20 cellular contexts compared by ENCODE assay signal in the genomic region with DNA sequence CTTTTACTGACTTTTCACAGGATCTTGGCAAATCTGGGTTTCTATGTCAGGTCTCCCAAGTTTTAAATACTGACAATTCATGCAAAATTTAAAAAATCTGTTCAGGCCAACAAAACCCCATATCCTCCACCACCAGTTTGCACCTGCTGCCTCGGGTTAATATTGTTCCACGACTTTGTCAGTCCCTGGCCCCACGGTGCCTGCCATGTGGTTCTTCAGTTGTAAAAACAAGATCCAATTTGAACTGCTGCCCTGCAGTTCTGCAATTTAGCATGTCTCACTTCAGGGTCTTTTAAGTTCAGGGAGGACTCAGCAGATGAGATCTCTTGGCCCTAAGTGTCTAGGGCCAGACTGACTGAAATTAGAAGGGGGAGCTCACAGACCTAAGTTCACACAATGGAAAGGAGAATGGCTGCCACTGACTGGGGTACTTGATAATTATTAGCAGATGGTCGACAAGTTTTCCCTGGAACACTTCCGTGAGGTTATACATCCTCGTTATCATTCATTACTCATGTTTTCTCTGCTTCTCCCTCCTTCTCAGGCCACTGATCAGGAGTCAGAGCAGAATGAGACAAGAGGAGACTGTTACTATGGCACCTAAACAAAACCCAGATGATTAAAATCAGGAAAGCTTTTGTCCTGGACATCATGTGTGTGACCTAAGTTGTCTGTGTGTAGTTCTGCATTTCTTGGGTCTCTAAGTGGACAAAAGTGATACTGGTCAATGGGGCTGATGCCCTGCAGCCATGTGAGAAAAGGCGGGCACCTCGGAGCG.
DNase-seq lines count a peak whose midpoint lies in the region; ATAC-seq, FAIRE-seq and TF ChIP-seq lines count a peak whose summit lies in the region.
"Had no signal": no experiment of that assay in that cellular context is flagged by ENCODE, and none has a peak within 500 bp of the region (broad histone marks: within the 10 kb centered on the region; RNA-seq: fewer than 3 reads in every experiment).

No MANE protein-coding gene starts in this region.

- POLR2A ChIA-PET in K562 (lab: Yijun Ruan, JAX), result no interaction called here

- no peaks in the 10 kb centered on the region for H3K27me3 ChIP-seq in ACC112 (ENCODE audit: insufficient read depth, low read length)
- H3K27me3 ChIP-seq in K562 (ENCODE audit: control insufficient read depth in 2 of 2, insufficient read depth in 2 of 2, low read length in 2 of 2), result no peaks in the 10 kb centered on the region
- H3K27me3 ChIP-seq: left lung had no signal

- no peaks in the 10 kb centered on the region for H3K9me1 ChIP-seq in K562 (ENCODE audit: control insufficient read depth, insufficient read depth, low read length)

- H3K4me1 ChIP-seq in ACC112 (ENCODE audit: control insufficient read depth, insufficient read depth, low read length, unreplicated experiment), result no peaks in the 10 kb centered on the region
- H3K4me1 ChIP-seq in K562 (replicated peaks in 1 of 2; ENCODE audit: control insufficient read depth in 2 of 2, insufficient read depth in 2 of 2, low read length in 2 of 2), result no peaks in the 10 kb centered on the region
- H3K4me1 ChIP-seq: left lung had no signal

- CTCF ChIA-PET in K562 (lab: Yijun Ruan, JAX; ENCODE audit: low intra/inter-chr PET ratio), result no interaction called here

- H2AFZ ChIP-seq in ACC112 (ENCODE audit: low read length, unreplicated experiment) (no peak overlapping the region), K562 (ENCODE audit: low read depth, low read length) (no peak overlapping the region)
- H2AFZ ChIP-seq: PC-9 had no signal

- H3K9ac ChIP-seq in K562 (ENCODE audit: insufficient read depth in 1 of 2, low read depth in 2 of 2, low read length in 2 of 2), result no peak overlapping the region

- no peak overlapping the region for H3K4me3 ChIP-seq in ACC112 (ENCODE audit: low read depth, low read length)
- no peak overlapping the region for H3K4me3 ChIP-seq in K562
- H3K4me3 ChIP-seq: left lung, PC-9 had no signal

- no peak for FAIRE-seq in K562 (lab: Jason Lieb, UNC)
- FAIRE-seq: D721Med, GM19239 had no signal

- no peaks in the 10 kb centered on the region for H3K9me3 ChIP-seq in K562 (replicated peaks; ENCODE audit: control insufficient read depth, insufficient read depth, low read depth, low read length)
- H3K9me3 ChIP-seq: left lung had no signal

- H4K20me1 ChIP-seq in K562 (replicated peaks; ENCODE audit: control insufficient read depth, insufficient read depth, low read length), result no peaks in the 10 kb centered on the region

- no peak for TF ChIP-seq EP300 in K562 (IDR thresholded peaks at IDR 0.05; ENCODE audit: low read length)

- ATAC-seq in K562 (no peak), GM21576 (IDR thresholded peaks at IDR 0.05; ENCODE audit: unreplicated experiment) (no peak), GM21529 (IDR thresholded peaks at IDR 0.05; ENCODE audit: unreplicated experiment) (no peak), HG02973 (IDR thresholded peaks at IDR 0.05; ENCODE audit: unreplicated experiment) (no peak)
- ATAC-seq: left lung had no signal

- DNase-seq in GM04504 (ENCODE audit: low read depth), result peak; percentile 65
- DNase-seq in K562 (ENCODE audit: extremely low read depth in 1 of 4, low spot score in 3 of 4), result no peak
- peak; percentile 3 for DNase-seq in medulla oblongata (ENCODE audit: extremely low spot score)
- DNase-seq in NCI-H2029 treated with DMSO at 0.1 percent for 48 hours (lab: John Stamatoyannopoulos, UW), result no peak
- DNase-seq: activated CD4-positive, alpha-beta T cell treated with anti-CD3 and anti-CD28 coated beads, Interleukin-2, amount 50 U/mL, for 48 hours; AML-193; cortex of kidney; left lung; NCI-H187; NCI-H526 treated with DMSO at 0.1 percent for 48 hours; PC-9; stimulated activated CD4-positive, alpha-beta T cell treated with anti-CD3 and anti-CD28 coated beads, Interleukin-12 subunit alpha, Interleukin-12 subunit beta, amount 100 ng/mL, for 4 hours; stimulated activated naive CD4-positive, alpha-beta T cell treated with Interleukin-2 at 50 U/mL for 16 hours had no signal

- no TSS peak for BruUV-seq in K562 (replicated peaks; lab: Mats Ljungman, UMichigan)

- H3K27ac ChIP-seq in ACC112 (ENCODE audit: low read depth, low read length) (peak overlapping the region; percentile 31; the same call in 1 of the 2 replicates), K562 (ENCODE audit: extremely low read depth, low read depth, low read length) (no peak overlapping the region)
- H3K27ac ChIP-seq: epithelial cell of prostate, left lung, PC-9 had no signal

- WGBS in K562 (ENCODE audit: insufficient coverage, low coverage, missing lambda C conversion rate), result 28% methylated on average over 8 of the region's 9 CpGs

- H3K79me2 ChIP-seq in ACC112 (ENCODE audit: control insufficient read depth, insufficient read depth, low read length, unreplicated experiment) (no peaks in the 10 kb centered on the region), K562 (ENCODE audit: control insufficient read depth, insufficient read depth, low read length) (no peaks in the 10 kb centered on the region)

- TF ChIP-seq POLR2A in K562 (conservative IDR thresholded peaks at IDR 0.05), result no peak

- in situ Hi-C loops in K562 (cut with MboI), result no loop called here

- intact Hi-C loops in K562 (cut with micrococcal nuclease), result no loop called here

- H3K4me2 ChIP-seq in K562 (ENCODE audit: insufficient read depth, low read length), result no peak overlapping the region
- H3K4me2 ChIP-seq: PC-9 had no signal

- TF ChIP-seq CTCF in K562 (IDR thresholded peaks at IDR 0.05 in 2 of 3, conservative IDR thresholded peaks at IDR 0.05 in 1 of 3; ENCODE audit: insufficient read depth in 2 of 3, low read depth in 1 of 3, low read length in 3 of 3), result no peak

- H3K36me3 ChIP-seq in ACC112 (ENCODE audit: insufficient read depth, low read length) (no peaks in the 10 kb centered on the region), K562 (ENCODE audit: control insufficient read depth, insufficient read depth, low read length) (no peaks in the 10 kb centered on the region)

- no peak for TF ChIP-seq RAD21 in K562 (CRISPR knock-in tag; conservative IDR thresholded peaks at IDR 0.05 in 1 of 2, IDR thresholded peaks at IDR 0.05 in 1 of 2)

TF ChIP-seq in K562, 482 proteins besides CTCF, POLR2A, EP300 and RAD21:
- TF ChIP-seq ZKSCAN3 (CRISPR knock-in tag; IDR thresholded peaks at IDR 0.05) (no peak), RFX1 (IDR thresholded peaks at IDR 0.05) (0 out of 2 replicates have a peak, but pooled peaks have one; percentile 9)
- TF ChIP-seq, protein P1, sequence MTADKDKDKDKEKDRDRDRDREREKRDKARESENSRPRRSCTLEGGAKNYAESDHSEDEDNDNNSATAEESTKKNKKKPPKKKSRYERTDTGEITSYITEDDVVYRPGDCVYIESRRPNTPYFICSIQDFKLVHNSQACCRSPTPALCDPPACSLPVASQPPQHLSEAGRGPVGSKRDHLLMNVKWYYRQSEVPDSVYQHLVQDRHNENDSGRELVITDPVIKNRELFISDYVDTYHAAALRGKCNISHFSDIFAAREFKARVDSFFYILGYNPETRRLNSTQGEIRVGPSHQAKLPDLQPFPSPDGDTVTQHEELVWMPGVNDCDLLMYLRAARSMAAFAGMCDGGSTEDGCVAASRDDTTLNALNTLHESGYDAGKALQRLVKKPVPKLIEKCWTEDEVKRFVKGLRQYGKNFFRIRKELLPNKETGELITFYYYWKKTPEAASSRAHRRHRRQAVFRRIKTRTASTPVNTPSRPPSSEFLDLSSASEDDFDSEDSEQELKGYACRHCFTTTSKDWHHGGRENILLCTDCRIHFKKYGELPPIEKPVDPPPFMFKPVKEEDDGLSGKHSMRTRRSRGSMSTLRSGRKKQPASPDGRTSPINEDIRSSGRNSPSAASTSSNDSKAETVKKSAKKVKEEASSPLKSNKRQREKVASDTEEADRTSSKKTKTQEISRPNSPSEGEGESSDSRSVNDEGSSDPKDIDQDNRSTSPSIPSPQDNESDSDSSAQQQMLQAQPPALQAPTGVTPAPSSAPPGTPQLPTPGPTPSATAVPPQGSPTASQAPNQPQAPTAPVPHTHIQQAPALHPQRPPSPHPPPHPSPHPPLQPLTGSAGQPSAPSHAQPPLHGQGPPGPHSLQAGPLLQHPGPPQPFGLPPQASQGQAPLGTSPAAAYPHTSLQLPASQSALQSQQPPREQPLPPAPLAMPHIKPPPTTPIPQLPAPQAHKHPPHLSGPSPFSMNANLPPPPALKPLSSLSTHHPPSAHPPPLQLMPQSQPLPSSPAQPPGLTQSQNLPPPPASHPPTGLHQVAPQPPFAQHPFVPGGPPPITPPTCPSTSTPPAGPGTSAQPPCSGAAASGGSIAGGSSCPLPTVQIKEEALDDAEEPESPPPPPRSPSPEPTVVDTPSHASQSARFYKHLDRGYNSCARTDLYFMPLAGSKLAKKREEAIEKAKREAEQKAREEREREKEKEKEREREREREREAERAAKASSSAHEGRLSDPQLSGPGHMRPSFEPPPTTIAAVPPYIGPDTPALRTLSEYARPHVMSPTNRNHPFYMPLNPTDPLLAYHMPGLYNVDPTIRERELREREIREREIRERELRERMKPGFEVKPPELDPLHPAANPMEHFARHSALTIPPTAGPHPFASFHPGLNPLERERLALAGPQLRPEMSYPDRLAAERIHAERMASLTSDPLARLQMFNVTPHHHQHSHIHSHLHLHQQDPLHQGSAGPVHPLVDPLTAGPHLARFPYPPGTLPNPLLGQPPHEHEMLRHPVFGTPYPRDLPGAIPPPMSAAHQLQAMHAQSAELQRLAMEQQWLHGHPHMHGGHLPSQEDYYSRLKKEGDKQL (CRISPR knock-in tag; IDR thresholded peaks at IDR 0.05; ENCODE audit: borderline replicate concordance), result no peak

Comparison
In these comparisons a context has a peak if more than half of its experiments do, and no peak if none do; other contexts are left out.
1. DNase-seq: peak in GM04504 (single experiment) and medulla oblongata (single experiment); none in K562 (0 of 4) and NCI-H2029 treated with DMSO at 0.1 percent for 48 hours (single experiment).